ENCODE assay signal across 8 cellular contexts in the genomic region with DNA sequence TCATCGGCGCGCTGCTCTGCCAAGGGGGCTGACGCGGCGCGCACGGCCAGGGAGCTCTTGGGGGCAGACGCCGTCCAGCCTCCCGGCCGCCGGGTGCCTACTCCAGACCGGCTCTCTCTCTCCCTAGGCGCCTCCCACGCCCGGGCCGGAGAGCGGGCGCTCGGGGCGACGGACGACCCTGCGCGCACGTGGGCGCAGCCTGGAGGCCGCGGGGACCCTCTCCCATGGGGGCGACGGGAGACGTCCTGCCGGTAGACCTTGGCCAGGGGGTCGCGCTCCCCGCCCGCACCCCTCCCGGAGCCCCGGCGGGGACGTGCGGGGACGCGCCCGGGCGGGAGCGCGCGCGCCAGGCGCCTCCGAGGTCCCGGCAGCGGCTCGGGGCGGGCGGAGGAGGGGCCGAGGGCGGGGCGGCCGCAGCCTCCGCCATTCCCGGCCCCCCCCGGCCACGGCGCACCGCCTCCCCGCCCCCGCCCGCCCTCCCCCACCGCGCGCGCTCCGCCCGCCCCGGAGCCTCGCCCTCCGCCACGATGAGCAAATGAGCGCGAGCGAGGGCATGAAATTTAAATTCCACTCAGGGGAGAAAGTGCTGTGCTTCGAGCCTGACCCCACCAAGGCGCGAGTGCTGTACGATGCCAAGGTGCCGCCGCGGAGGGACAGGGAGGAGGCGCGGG. TPM values are rescaled to one million over a fixed set of nuclear protein-coding genes. Genes with fewer than 3 reads are reported as not detected.
A peak's percentile ranks its signal among the peaks of the same experiment; 100 is the strongest.
DNase-seq lines count a peak whose midpoint lies in the region; ATAC-seq and TF ChIP-seq lines count a peak whose summit lies in the region.

A gene with protein sequence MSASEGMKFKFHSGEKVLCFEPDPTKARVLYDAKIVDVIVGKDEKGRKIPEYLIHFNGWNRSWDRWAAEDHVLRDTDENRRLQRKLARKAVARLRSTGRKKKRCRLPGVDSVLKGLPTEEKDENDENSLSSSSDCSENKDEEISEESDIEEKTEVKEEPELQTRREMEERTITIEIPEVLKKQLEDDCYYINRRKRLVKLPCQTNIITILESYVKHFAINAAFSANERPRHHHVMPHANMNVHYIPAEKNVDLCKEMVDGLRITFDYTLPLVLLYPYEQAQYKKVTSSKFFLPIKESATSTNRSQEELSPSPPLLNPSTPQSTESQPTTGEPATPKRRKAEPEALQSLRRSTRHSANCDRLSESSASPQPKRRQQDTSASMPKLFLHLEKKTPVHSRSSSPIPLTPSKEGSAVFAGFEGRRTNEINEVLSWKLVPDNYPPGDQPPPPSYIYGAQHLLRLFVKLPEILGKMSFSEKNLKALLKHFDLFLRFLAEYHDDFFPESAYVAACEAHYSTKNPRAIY (plus strand): TSS at position 509 of the 671 bp plus-strand sequence. CDS start 27 bp downstream, at position 536.

- TF ChIP-seq CTCF in VCaP (conservative IDR thresholded peaks at IDR 0.05) = no peak
- TF ChIP-seq CTCF in smooth muscle cell (IDR thresholded peaks at IDR 0.05; ENCODE audit: borderline replicate concordance, insufficient read depth, poor library complexity, severe bottlenecking) = no peak

- H3K4me2 ChIP-seq in smooth muscle cell = peak within 1 kb of the TSS; percentile 92

- 66% methylated on average over 24 of the region's 93 CpGs for WGBS in smooth muscle cell (ENCODE audit: low lambda C conversion rate)

- peaks cover 19% of the 10 kb centered on the region for H3K36me3 ChIP-seq in KOPT-K1 (ENCODE audit: insufficient read depth, low read length)
- H3K36me3 ChIP-seq in smooth muscle cell (ENCODE audit: low read depth) = peaks cover 4% of the 10 kb centered on the region

- H3K27me3 ChIP-seq in smooth muscle cell (ENCODE audit: low read depth) = no peaks in the 10 kb centered on the region

- no peaks in the 10 kb centered on the region for H4K20me1 ChIP-seq in smooth muscle cell (ENCODE audit: low read depth)

- H3K9me3 ChIP-seq in KOPT-K1 (ENCODE audit: insufficient read depth, low read length, poor library complexity, severe bottlenecking) (no peaks in the 10 kb centered on the region), smooth muscle cell (replicated peaks; ENCODE audit: low read depth) (no peaks in the 10 kb centered on the region)

- peak; percentile 23 for ATAC-seq in GM21576 (IDR thresholded peaks at IDR 0.05; ENCODE audit: unreplicated experiment)

- peak within 1 kb of the TSS; percentile 69 for H2AFZ ChIP-seq in smooth muscle cell (ENCODE audit: low read depth)

- H3K4me3 ChIP-seq in smooth muscle cell = peak within 1 kb of the TSS; percentile 67

- H3K79me2 ChIP-seq in smooth muscle cell (ENCODE audit: low read depth) = no peaks in the 10 kb centered on the region

- peak within 1 kb of the TSS; percentile 85 for H3K9ac ChIP-seq in smooth muscle cell (ENCODE audit: low read depth)

- DNase-seq in GM04504 (ENCODE audit: low read depth) (peak; percentile 25), cerebellar cortex (ENCODE audit: low spot score) (peak; percentile 42), islet precursor cell (peak; percentile 76), smooth muscle cell (lab: John Stamatoyannopoulos, UW; ENCODE audit: unreplicated experiment) (peak; percentile 38), NCI-H128 (lab: John Stamatoyannopoulos, UW; ENCODE audit: unreplicated experiment) (no peak)

- peak within 1 kb of the TSS; percentile 77 for H3K27ac ChIP-seq in KOPT-K1 (ENCODE audit: low read depth, low read length, poor library complexity, severe bottlenecking)
- peak within 1 kb of the TSS; percentile 76 for H3K27ac ChIP-seq in VCaP
- peak within 1 kb of the TSS; percentile 90 for H3K27ac ChIP-seq in smooth muscle cell (ENCODE audit: low read depth)

- peaks cover 4% of the 10 kb centered on the region for H3K4me1 ChIP-seq in smooth muscle cell (ENCODE audit: low read depth)

- H3F3A ChIP-seq in smooth muscle cell (ENCODE audit: low read depth) = no peaks in the 10 kb centered on the region

RNA-seq across cellular contexts. Expression of the gene that starts here (rescaled TPM):
- 25.4 and 48.1 TPM in 2 replicates for total RNA-seq in smooth muscle cell
- polyA plus RNA-seq in smooth muscle cell = 14.4 and 15.7 TPM in 2 replicates
